In the genomic region with DNA sequence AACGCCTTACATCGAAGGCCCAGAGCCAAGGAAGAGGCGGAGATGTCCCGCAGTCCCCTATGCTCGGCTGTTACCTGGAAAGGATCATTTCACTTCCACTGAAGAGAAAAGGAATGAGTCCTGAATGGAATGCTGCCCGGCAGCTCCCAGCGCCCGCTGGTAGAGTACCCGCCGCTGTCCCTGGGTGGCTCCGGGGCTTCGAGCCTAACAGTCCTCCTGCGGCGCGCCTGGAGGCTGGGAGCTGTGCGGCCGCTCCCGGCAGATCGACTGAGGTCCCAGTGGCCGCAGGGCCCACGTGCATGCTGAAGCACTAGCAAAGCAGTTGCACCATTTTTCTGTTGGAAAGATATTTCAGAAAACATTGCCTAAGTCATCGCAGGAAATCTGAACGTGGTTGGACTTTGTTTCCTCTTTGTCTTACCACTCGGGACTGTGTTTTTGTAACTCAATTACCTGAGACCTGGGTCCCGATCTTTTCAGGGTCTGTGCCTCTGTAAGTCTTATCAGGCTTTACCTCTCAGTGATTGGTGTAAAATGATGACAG, we compare ENCODE assay signal across 1 cellular context.
TF ChIP-seq lines count a peak whose summit lies in the region.

No MANE protein-coding gene starts in this region.

TF ChIP-seq in GM12878, 131 proteins besides CTCF, POLR2A, EP300 and RAD21 (continued from another document):
- TF ChIP-seq, protein P1, sequence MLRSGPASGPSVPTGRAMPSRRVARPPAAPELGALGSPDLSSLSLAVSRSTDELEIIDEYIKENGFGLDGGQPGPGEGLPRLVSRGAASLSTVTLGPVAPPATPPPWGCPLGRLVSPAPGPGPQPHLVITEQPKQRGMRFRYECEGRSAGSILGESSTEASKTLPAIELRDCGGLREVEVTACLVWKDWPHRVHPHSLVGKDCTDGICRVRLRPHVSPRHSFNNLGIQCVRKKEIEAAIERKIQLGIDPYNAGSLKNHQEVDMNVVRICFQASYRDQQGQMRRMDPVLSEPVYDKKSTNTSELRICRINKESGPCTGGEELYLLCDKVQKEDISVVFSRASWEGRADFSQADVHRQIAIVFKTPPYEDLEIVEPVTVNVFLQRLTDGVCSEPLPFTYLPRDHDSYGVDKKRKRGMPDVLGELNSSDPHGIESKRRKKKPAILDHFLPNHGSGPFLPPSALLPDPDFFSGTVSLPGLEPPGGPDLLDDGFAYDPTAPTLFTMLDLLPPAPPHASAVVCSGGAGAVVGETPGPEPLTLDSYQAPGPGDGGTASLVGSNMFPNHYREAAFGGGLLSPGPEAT (IDR thresholded peaks at IDR 0.05; ENCODE audit: low read depth), result no peak
- TF ChIP-seq IRF4 (IDR thresholded peaks at IDR 0.05; ENCODE audit: low read depth, low read length), result no peak
- TF ChIP-seq CREM (IDR thresholded peaks at IDR 0.05; ENCODE audit: low read depth), result no peak
- TF ChIP-seq, protein P2, sequence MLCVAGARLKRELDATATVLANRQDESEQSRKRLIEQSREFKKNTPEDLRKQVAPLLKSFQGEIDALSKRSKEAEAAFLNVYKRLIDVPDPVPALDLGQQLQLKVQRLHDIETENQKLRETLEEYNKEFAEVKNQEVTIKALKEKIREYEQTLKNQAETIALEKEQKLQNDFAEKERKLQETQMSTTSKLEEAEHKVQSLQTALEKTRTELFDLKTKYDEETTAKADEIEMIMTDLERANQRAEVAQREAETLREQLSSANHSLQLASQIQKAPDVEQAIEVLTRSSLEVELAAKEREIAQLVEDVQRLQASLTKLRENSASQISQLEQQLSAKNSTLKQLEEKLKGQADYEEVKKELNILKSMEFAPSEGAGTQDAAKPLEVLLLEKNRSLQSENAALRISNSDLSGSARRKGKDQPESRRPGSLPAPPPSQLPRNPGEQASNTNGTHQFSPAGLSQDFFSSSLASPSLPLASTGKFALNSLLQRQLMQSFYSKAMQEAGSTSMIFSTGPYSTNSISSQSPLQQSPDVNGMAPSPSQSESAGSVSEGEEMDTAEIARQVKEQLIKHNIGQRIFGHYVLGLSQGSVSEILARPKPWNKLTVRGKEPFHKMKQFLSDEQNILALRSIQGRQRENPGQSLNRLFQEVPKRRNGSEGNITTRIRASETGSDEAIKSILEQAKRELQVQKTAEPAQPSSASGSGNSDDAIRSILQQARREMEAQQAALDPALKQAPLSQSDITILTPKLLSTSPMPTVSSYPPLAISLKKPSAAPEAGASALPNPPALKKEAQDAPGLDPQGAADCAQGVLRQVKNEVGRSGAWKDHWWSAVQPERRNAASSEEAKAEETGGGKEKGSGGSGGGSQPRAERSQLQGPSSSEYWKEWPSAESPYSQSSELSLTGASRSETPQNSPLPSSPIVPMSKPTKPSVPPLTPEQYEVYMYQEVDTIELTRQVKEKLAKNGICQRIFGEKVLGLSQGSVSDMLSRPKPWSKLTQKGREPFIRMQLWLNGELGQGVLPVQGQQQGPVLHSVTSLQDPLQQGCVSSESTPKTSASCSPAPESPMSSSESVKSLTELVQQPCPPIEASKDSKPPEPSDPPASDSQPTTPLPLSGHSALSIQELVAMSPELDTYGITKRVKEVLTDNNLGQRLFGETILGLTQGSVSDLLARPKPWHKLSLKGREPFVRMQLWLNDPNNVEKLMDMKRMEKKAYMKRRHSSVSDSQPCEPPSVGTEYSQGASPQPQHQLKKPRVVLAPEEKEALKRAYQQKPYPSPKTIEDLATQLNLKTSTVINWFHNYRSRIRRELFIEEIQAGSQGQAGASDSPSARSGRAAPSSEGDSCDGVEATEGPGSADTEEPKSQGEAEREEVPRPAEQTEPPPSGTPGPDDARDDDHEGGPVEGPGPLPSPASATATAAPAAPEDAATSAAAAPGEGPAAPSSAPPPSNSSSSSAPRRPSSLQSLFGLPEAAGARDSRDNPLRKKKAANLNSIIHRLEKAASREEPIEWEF (IDR thresholded peaks at IDR 0.05; ENCODE audit: insufficient replicate concordance, low read depth, low read length), result no peak
- TF ChIP-seq CEBPB (IDR thresholded peaks at IDR 0.05; ENCODE audit: borderline replicate concordance in 1 of 2, low read depth in 2 of 2, low read length in 2 of 2), result no peak
- no peak for TF ChIP-seq TCF3 (IDR thresholded peaks at IDR 0.05; ENCODE audit: borderline replicate concordance, insufficient read depth, low read depth, low read length)
- TF ChIP-seq GATAD2B (conservative IDR thresholded peaks at IDR 0.05; ENCODE audit: low read depth), result no peak
- TF ChIP-seq, protein P3, sequence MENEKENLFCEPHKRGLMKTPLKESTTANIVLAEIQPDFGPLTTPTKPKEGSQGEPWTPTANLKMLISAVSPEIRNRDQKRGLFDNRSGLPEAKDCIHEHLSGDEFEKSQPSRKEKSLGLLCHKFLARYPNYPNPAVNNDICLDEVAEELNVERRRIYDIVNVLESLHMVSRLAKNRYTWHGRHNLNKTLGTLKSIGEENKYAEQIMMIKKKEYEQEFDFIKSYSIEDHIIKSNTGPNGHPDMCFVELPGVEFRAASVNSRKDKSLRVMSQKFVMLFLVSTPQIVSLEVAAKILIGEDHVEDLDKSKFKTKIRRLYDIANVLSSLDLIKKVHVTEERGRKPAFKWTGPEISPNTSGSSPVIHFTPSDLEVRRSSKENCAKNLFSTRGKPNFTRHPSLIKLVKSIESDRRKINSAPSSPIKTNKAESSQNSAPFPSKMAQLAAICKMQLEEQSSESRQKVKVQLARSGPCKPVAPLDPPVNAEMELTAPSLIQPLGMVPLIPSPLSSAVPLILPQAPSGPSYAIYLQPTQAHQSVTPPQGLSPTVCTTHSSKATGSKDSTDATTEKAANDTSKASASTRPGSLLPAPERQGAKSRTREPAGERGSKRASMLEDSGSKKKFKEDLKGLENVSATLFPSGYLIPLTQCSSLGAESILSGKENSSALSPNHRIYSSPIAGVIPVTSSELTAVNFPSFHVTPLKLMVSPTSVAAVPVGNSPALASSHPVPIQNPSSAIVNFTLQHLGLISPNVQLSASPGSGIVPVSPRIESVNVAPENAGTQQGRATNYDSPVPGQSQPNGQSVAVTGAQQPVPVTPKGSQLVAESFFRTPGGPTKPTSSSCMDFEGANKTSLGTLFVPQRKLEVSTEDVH (IDR thresholded peaks at IDR 0.05; ENCODE audit: low read depth, partially characterized antibody), result no peak
- TF ChIP-seq SREBF1 (IDR thresholded peaks at IDR 0.05; ENCODE audit: low read length), result no peak
- TF ChIP-seq ZBED1 (IDR thresholded peaks at IDR 0.05; ENCODE audit: borderline replicate concordance), result no peak
TF ChIP-seq in GM12878: peak in this region for 0.
